ENCODE assay signal across 28 cellular contexts in genomic region chr4:176762661-176763308, GRCh38. TPM values are rescaled to one million over a fixed set of nuclear protein-coding genes. Genes with fewer than 3 reads are reported as not detected.
"Had no signal": no experiment of that assay in that cellular context is flagged by ENCODE, and none has a peak within 500 bp of the region (broad histone marks: within the 10 kb centered on the region; RNA-seq: fewer than 3 reads in every experiment).

No MANE protein-coding gene starts in this region.

- H3K27ac Mint-ChIP-seq: activated B cell treated with CpG ODN at 0.5 μM for 24 hours; activated CD4-positive, alpha-beta memory T cell treated with anti-CD3 and anti-CD28 coated beads for 36 hours; activated CD4-positive, alpha-beta T cell treated with anti-CD3 and anti-CD28 coated beads, Interleukin-2, amount 10 ng/mL, durations not matched to agents 24 days and 14 days; activated naive CD4-positive, alpha-beta T cell treated with anti-CD3 and anti-CD28 coated beads, Interleukin-2, amount 50 U/mL, for 72 hours; activated naive CD8-positive, alpha-beta T cell treated with anti-CD3 and anti-CD28 coated beads, Interleukin-2, amount 50 U/mL, for 24 hours; T-cell had no signal

- ATAC-seq: activated naive CD4-positive, alpha-beta T cell treated with anti-CD3 and anti-CD28 coated beads, Interleukin-2, amount 50 U/mL, for 72 hours; activated naive CD8-positive, alpha-beta T cell treated with anti-CD3 and anti-CD28 coated beads, Interleukin-2, amount 50 U/mL, for 24 hours; activated T-cell treated with anti-CD3 and anti-CD28 coated beads, Interleukin-2, amount 50 U/mL, for 4 hours; body of pancreas; PC-3; T-cell had no signal

- H3K27me3 Mint-ChIP-seq: activated B cell treated with CpG ODN at 0.5 μM for 24 hours; activated CD4-positive, alpha-beta memory T cell treated with anti-CD3 and anti-CD28 coated beads for 36 hours; activated CD4-positive, alpha-beta T cell treated with anti-CD3 and anti-CD28 coated beads, Interleukin-2, amount 10 ng/mL, durations not matched to agents 24 days and 14 days; central memory CD8-positive, alpha-beta T cell; T-cell had no signal

- H3K4me1 Mint-ChIP-seq: activated B cell treated with CpG ODN at 0.5 μM for 24 hours; activated CD4-positive, alpha-beta T cell treated with anti-CD3 and anti-CD28 coated beads, Interleukin-2, amount 10 ng/mL, durations not matched to agents 24 days and 14 days; activated naive CD8-positive, alpha-beta T cell treated with anti-CD3 and anti-CD28 coated beads, Interleukin-2, amount 50 U/mL, for 24 hours; central memory CD8-positive, alpha-beta T cell; T-cell had no signal

- H3K27ac ChIP-seq: ascending aorta, body of pancreas had no signal

- H3K4me3 ChIP-seq: ascending aorta, body of pancreas, MG63, SJSA1 had no signal

- DNase-seq: activated B cell treated with CpG ODN at 0.5 μM for 24 hours; activated CD4-positive, alpha-beta memory T cell treated with anti-CD3 and anti-CD28 coated beads for 36 hours; activated CD4-positive, alpha-beta T cell treated with anti-CD3 and anti-CD28 coated beads for 1 hour; activated CD4-positive, alpha-beta T cell treated with anti-CD3 and anti-CD28 coated beads, Interleukin-2, amount 10 ng/mL, durations not matched to agents 24 days and 14 days; activated CD8-positive, alpha-beta memory T cell treated with anti-CD3 and anti-CD28 coated beads for 24 hours; activated effector memory CD4-positive, alpha-beta T cell treated with anti-CD3 and anti-CD28 coated beads, Interleukin-2, amount 50 U/mL, for 16 hours; activated naive CD4-positive, alpha-beta T cell treated with Interleukin-2 at 50 U/mL for 16 hours; activated naive CD8-positive, alpha-beta T cell treated with anti-CD3 and anti-CD28 coated beads, Interleukin-2, amount 50 U/mL, for 24 hours; activated T-cell treated with anti-CD3 and anti-CD28 coated beads, Interleukin-2, amount 50 U/mL, for 4 hours; amniotic stem cell; body of pancreas; KG1; MG63; NCI-H1105; NCI-H1436 treated with DMSO at 0.1 percent for 48 hours; NCI-H187 treated with DMSO at 0.1 percent for 48 hours; NCI-H2081 treated with DMSO at 0.1 percent for 48 hours; NCI-H446; NCI-H524; PC-3; SHP77; T-cell; T-helper 2 cell; T1000 had no signal

- H3K36me3 Mint-ChIP-seq: activated CD4-positive, alpha-beta memory T cell treated with anti-CD3 and anti-CD28 coated beads for 36 hours; activated naive CD4-positive, alpha-beta T cell treated with anti-CD3 and anti-CD28 coated beads, Interleukin-2, amount 50 U/mL, for 72 hours; T-cell had no signal

- H3K4me3 Mint-ChIP-seq: activated B cell treated with CpG ODN at 0.5 μM for 24 hours; activated CD4-positive, alpha-beta memory T cell treated with anti-CD3 and anti-CD28 coated beads for 36 hours; activated CD4-positive, alpha-beta T cell treated with anti-CD3 and anti-CD28 coated beads, Interleukin-2, amount 10 ng/mL, durations not matched to agents 24 days and 14 days; activated naive CD8-positive, alpha-beta T cell treated with anti-CD3 and anti-CD28 coated beads, Interleukin-2, amount 50 U/mL, for 24 hours; activated T-cell treated with anti-CD3 and anti-CD28 coated beads, Interleukin-2, amount 50 U/mL, for 4 hours; central memory CD8-positive, alpha-beta T cell; T-cell had no signal

- H3K36me3 ChIP-seq: ascending aorta had no signal

- H3K4me1 ChIP-seq: ascending aorta, body of pancreas had no signal

- H3K27me3 ChIP-seq: ascending aorta, body of pancreas, MG63, SJSA1 had no signal

- H3K9me3 ChIP-seq: ascending aorta, body of pancreas, SJSA1 had no signal

- H3K9me3 Mint-ChIP-seq: activated CD4-positive, alpha-beta T cell treated with anti-CD3 and anti-CD28 coated beads, Interleukin-2, amount 10 ng/mL, durations not matched to agents 24 days and 14 days had no signal

RNA-seq across cellular contexts. Expression of gene VEGFC, which starts 29.9 kb away (rescaled TPM):
- total RNA-seq: activated B cell treated with CpG ODN at 0.5 μM for 24 hours; activated CD4-positive, alpha-beta memory T cell treated with anti-CD3 and anti-CD28 coated beads for 36 hours; activated CD4-positive, alpha-beta T cell treated with anti-CD3 and anti-CD28 coated beads, Interleukin-2, amount 10 ng/mL, durations not matched to agents 24 days and 14 days; activated naive CD4-positive, alpha-beta T cell treated with anti-CD3 and anti-CD28 coated beads, Interleukin-2, amount 50 U/mL, for 72 hours had no signal
